In the genomic region with DNA sequence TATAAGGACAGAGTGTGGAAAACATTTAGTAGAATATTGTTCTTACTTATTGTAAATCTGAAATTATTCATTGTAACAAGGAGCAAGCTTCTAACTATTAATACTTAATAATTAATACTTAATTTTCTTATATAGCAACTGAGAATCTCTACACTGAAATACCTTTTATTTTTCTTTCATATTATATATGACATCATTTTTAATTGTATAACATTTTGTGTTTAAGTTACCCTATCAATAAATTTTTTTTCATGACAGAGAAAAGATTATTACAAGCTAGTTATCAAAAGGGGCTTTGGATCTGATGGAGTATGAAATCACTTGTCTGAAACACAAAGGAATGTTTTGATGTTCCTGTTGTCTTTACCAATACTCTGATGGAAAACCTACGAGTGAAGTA, we compare ENCODE assay signal across 28 cellular contexts.
"Had no signal": no experiment of that assay in that cellular context is flagged by ENCODE, and none has a peak within 500 bp of the region (broad histone marks: within the 10 kb centered on the region; RNA-seq: fewer than 3 reads in every experiment).

No MANE protein-coding gene starts in this region.

- H3K27ac Mint-ChIP-seq: naive thymus-derived CD8-positive, alpha-beta T cell; nephron progenitor cell; neural progenitor cell; stimulated activated naive B cell treated with anti-CD40 and anti-IgM and Interleukin-4, amounts not matched to agents 10 μg/mL and 1 μg/mL and 100 μg/mL, for 72 hours had no signal

- DNase-seq: left colon; left lung; lower lobe of right lung; mammary epithelial cell; mesenchymal stem cell; naive thymus-derived CD8-positive, alpha-beta T cell; nephron progenitor cell; ovary; posterior cingulate gyrus; retina; right cardiac atrium; sigmoid colon; stimulated activated CD4-positive, alpha-beta T cell treated with anti-CD3 and anti-CD28 coated beads, Interleukin-1b, Interleukin-23, amount 100 ng/mL, for 48 hours; stimulated activated CD4-positive, alpha-beta T cell treated with anti-CD3 and anti-CD28 coated beads, Interleukin-4, amount 100 ng/mL, for 1 hour; stimulated activated naive B cell treated with anti-CD40 and anti-IgM and Interleukin-4, amounts not matched to agents 10 μg/mL and 1 μg/mL and 100 μg/mL, for 72 hours; stimulated activated naive CD8-positive, alpha-beta T cell treated with anti-CD3 and anti-CD28 coated beads, Interleukin-15, Interleukin-2, amounts not matched to agents 100 U/mL and 50 U/mL, for 24 hours; stomach; testis; thyroid gland; transverse colon; upper lobe of left lung had no signal

- H3K4me1 Mint-ChIP-seq: naive thymus-derived CD8-positive, alpha-beta T cell; nephron progenitor cell; neural progenitor cell; stimulated activated naive B cell treated with anti-CD40 and anti-IgM and Interleukin-4, amounts not matched to agents 10 μg/mL and 1 μg/mL and 100 μg/mL, for 72 hours had no signal

- H3K4me3 Mint-ChIP-seq: naive thymus-derived CD8-positive, alpha-beta T cell; nephron progenitor cell; neural progenitor cell; stimulated activated naive B cell treated with anti-CD40 and anti-IgM and Interleukin-4, amounts not matched to agents 10 μg/mL and 1 μg/mL and 100 μg/mL, for 72 hours had no signal

- H3K36me3 ChIP-seq: left lung, lower lobe of right lung, neural progenitor cell, neutrophil, ovary, prostate gland, sigmoid colon, stomach, thyroid gland, transverse colon, upper lobe of left lung, vagina had no signal

- FAIRE-seq: keratinocyte had no signal

- H3K4me1 ChIP-seq: left lung, lower lobe of right lung, neural progenitor cell, prostate gland, stomach, testis, thyroid gland, upper lobe of left lung had no signal

- H3K4me3 ChIP-seq: hepatocyte, left lung, lower lobe of right lung, neural progenitor cell, ovary, prostate gland, sigmoid colon, smooth muscle cell, stomach, testis, thyroid gland, transverse colon, upper lobe of left lung, vagina had no signal

- H3K27ac ChIP-seq: hepatocyte, left lung, lower lobe of right lung, neural progenitor cell, neutrophil, ovary, prostate gland, stomach, testis, thyroid gland, upper lobe of left lung, vagina had no signal

- H3K9me3 ChIP-seq: ovary, prostate gland, sigmoid colon, testis, thyroid gland, transverse colon, upper lobe of left lung, vagina had no signal

- ATAC-seq: left colon; left lung; lower lobe of right lung; naive thymus-derived CD8-positive, alpha-beta T cell; right cardiac atrium; stimulated activated naive B cell treated with anti-CD40 and anti-IgM and Interleukin-4, amounts not matched to agents 10 μg/mL and 1 μg/mL and 100 μg/mL, for 72 hours; stimulated activated naive CD8-positive, alpha-beta T cell treated with anti-CD3 and anti-CD28 coated beads, Interleukin-15, Interleukin-2, amounts not matched to agents 100 U/mL and 50 U/mL, for 24 hours had no signal

- H3K36me3 Mint-ChIP-seq: neural progenitor cell had no signal
